In the genomic region with DNA sequence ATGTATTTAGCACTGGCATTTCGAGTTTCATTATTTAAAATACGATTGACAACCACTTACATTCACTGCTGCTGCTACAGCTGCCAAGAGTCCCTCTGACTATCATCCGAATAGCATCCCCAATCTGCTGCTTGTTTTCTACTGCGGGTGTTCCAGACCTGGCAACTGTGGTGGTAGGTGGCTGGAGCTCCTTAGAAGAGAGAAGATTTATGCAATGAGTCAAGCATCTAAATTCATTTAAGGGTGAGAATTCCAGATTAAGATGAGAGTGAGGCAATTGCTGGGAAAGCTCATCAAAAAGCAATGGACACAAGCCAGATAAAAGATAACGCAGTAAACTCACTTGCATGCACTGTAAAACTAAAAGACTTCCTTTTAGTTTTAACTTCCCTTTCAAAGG, we compare ENCODE assay signal across 17 cellular contexts. TPM values are rescaled to one million over a fixed set of nuclear protein-coding genes. Genes with fewer than 3 reads are reported as not detected.
A peak's percentile ranks its signal among the peaks of the same experiment; 100 is the strongest.
DNase-seq lines count a peak whose midpoint lies in the region; ATAC-seq, FAIRE-seq and TF ChIP-seq lines count a peak whose summit lies in the region.
"Had no signal": no experiment of that assay in that cellular context is flagged by ENCODE, and none has a peak within 500 bp of the region (broad histone marks: within the 10 kb centered on the region; RNA-seq: fewer than 3 reads in every experiment).

No MANE protein-coding gene starts in this region.

- H3K27me3 Mint-ChIP-seq in activated T-cell treated with anti-CD3 and anti-CD28 coated beads, Interleukin-2, amount 50 U/mL, for 24 hours: peaks cover 18% of the 10 kb centered on the region

- no peaks in the 10 kb centered on the region for H3K9me3 Mint-ChIP-seq in activated T-cell treated with anti-CD3 and anti-CD28 coated beads, Interleukin-2, amount 50 U/mL, for 24 hours
- H3K9me3 Mint-ChIP-seq: nephron progenitor cell had no signal

- peaks cover 7% of the 10 kb centered on the region for H3K36me3 Mint-ChIP-seq in activated T-cell treated with anti-CD3 and anti-CD28 coated beads, Interleukin-2, amount 50 U/mL, for 24 hours (ENCODE audit: low read depth)

- POLR2A ChIA-PET in endothelial cell of umbilical vein (lab: Charles Lee): interaction anchor here (1.2 to 2.5 kb wide), 2 partner anchors 614 to 677 kb away, joined by 4 to 12 read pairs; no protein-coding TSS in a partner anchor

- no peaks in the 10 kb centered on the region for H3K27me3 ChIP-seq in heart left ventricle
- H3K27me3 ChIP-seq in endothelial cell of umbilical vein (ENCODE audit: control insufficient read depth in 2 of 2, insufficient read depth in 2 of 2, low read length in 2 of 2): no peaks in the 10 kb centered on the region

- H3K4me1 Mint-ChIP-seq in activated T-cell treated with anti-CD3 and anti-CD28 coated beads, Interleukin-2, amount 50 U/mL, for 24 hours (ENCODE audit: low read depth): peaks cover 12% of the 10 kb centered on the region

- H3K9me3 ChIP-seq in heart left ventricle (no peaks in the 10 kb centered on the region), endothelial cell of umbilical vein (replicated peaks; ENCODE audit: control insufficient read depth, insufficient read depth, low read length) (no peaks in the 10 kb centered on the region)
- H3K9me3 ChIP-seq: HAP-1 had no signal

- no peak overlapping the region for H3K4me3 Mint-ChIP-seq in activated T-cell treated with anti-CD3 and anti-CD28 coated beads, Interleukin-2, amount 50 U/mL, for 24 hours

- H4K20me1 ChIP-seq in endothelial cell of umbilical vein (replicated peaks; ENCODE audit: control insufficient read depth, extremely low read depth, insufficient read depth, low read length): peaks cover 14% of the 10 kb centered on the region

- H3K27ac ChIP-seq in heart left ventricle (peak overlapping the region in 9 of 12 donors; percentile 33 to 99 (median 96)), endothelial cell of umbilical vein (ENCODE audit: insufficient read depth, low read depth, low read length) (no peak overlapping the region), urinary bladder (ENCODE audit: low read depth) (no peak overlapping the region)
- H3K27ac ChIP-seq: KMS-11 had no signal

- peak overlapping the region; percentile 98 for H3K9ac ChIP-seq in endothelial cell of umbilical vein (replicated peaks; ENCODE audit: extremely low read depth, insufficient read depth, low read length)
- H3K9ac ChIP-seq: KMS-11 had no signal

- H3K27ac Mint-ChIP-seq in activated T-cell treated with anti-CD3 and anti-CD28 coated beads, Interleukin-2, amount 50 U/mL, for 24 hours: no peak overlapping the region
- H3K27ac Mint-ChIP-seq: nephron progenitor cell had no signal

- 15 to 27% (median 18%) methylated on average over 5 of the region's 5 CpGs for WGBS in heart left ventricle, 4 donors
- 73% methylated on average over 5 of the region's 5 CpGs for WGBS in urinary bladder

- H3K4me3 ChIP-seq in heart left ventricle (peak overlapping the region in 11 of 12 donors; percentile 70 to 97 (median 86)), endothelial cell of umbilical vein (replicated peaks in 1 of 3; ENCODE audit: insufficient read depth in 1 of 3, low read depth in 1 of 3, low read length in 3 of 3) (peak overlapping the region in 2 of 3 experiments; percentile 92 to 94), urinary bladder (ENCODE audit: low read depth, low read length) (peak overlapping the region; percentile 29)
- H3K4me3 ChIP-seq: HAP-1 had no signal

- ATAC-seq in heart left ventricle (no peak), left ventricle myocardium superior (no peak), HG03135 (IDR thresholded peaks at IDR 0.05; ENCODE audit: unreplicated experiment) (no peak)

- peak in 2 of 5 donors; percentile 27 to 41 for DNase-seq in heart left ventricle
- DNase-seq in left ventricle myocardium superior: no peak
- peak; percentile 23 for DNase-seq in endothelial cell of umbilical vein (ENCODE audit: low read depth, low spot score)
- peak; percentile 39 for DNase-seq in myocyte (ENCODE audit: low read depth)
- DNase-seq in NCI-H2107 treated with DMSO at 0.1 percent for 48 hours (lab: John Stamatoyannopoulos, UW; ENCODE audit: unreplicated experiment): no peak
- DNase-seq in activated T-cell treated with anti-CD3 and anti-CD28 coated beads, Interleukin-2, amount 50 U/mL, for 24 hours: no peak
- DNase-seq: activated CD8-positive, alpha-beta memory T cell treated with anti-CD3 and anti-CD28 coated beads, Interleukin-2, amount 50 U/mL, for 4 hours; DMS79; nephron progenitor cell had no signal

- CTCF ChIA-PET in endothelial cell of umbilical vein (lab: Charles Lee): interaction anchor here (1.2 to 2.8 kb wide), 5 partner anchors 197 to 957 kb away, joined by 3 to 31 read pairs (median 6); no protein-coding TSS in a partner anchor

- no peak for TF ChIP-seq CTCF in heart left ventricle (IDR thresholded peaks at IDR 0.05)
- TF ChIP-seq CTCF in endothelial cell of umbilical vein (IDR thresholded peaks at IDR 0.05; ENCODE audit: extremely low read depth in 1 of 2, insufficient read depth in 1 of 2, low read depth in 1 of 2, low read length in 2 of 2): no peak

- H2AFZ ChIP-seq in endothelial cell of umbilical vein (ENCODE audit: low read depth, low read length): no peak overlapping the region

- dilution Hi-C loops in endothelial cell of umbilical vein (cut with MboI; ENCODE audit: extremely low pct_ligation_motif_present, low sequenced_read_pairs): loop anchor here (25.0 kb wide), 2 partner anchors 669 to 969 kb away; a partner anchor contains a TSS

- no peak for TF ChIP-seq POLR2A in heart left ventricle (IDR thresholded peaks at IDR 0.05)
- TF ChIP-seq POLR2A in endothelial cell of umbilical vein (IDR thresholded peaks at IDR 0.05; ENCODE audit: low read depth, low read length): no peak

- H3K9me1 ChIP-seq in endothelial cell of umbilical vein (replicated peaks; ENCODE audit: control insufficient read depth, extremely low read depth, insufficient read depth, low read length): no peaks in the 10 kb centered on the region

- no TSS peak for BruUV-seq in endothelial cell of umbilical vein (replicated peaks; lab: Mats Ljungman, UMichigan)

- H3K36me3 ChIP-seq in heart left ventricle: peaks cover 0 to 75% (median 51%) of the 10 kb centered on the region in 9 donors
- peaks cover 29 to 47% of the 10 kb centered on the region in 2 experiments for H3K36me3 ChIP-seq in endothelial cell of umbilical vein (ENCODE audit: control insufficient read depth in 2 of 2, extremely low read depth in 1 of 2, insufficient read depth in 2 of 2, low read length in 2 of 2)
- peaks cover 5% of the 10 kb centered on the region for H3K36me3 ChIP-seq in urinary bladder (ENCODE audit: insufficient read depth)

- H3K4me2 ChIP-seq in endothelial cell of umbilical vein (ENCODE audit: insufficient read depth, low read length): peak overlapping the region; percentile 95
- H3K4me2 ChIP-seq: KMS-11 had no signal

- no peak for FAIRE-seq in endothelial cell of umbilical vein (lab: Jason Lieb, UNC)
- FAIRE-seq: A204.1, endometrium, GM12892, TTC549 had no signal

- H3K4me1 ChIP-seq in heart left ventricle: peaks cover 0 to 41% (median 20%) of the 10 kb centered on the region in 12 donors
- peaks cover 33% of the 10 kb centered on the region for H3K4me1 ChIP-seq in endothelial cell of umbilical vein (ENCODE audit: control insufficient read depth, extremely low read depth, insufficient read depth, low read length)
- no peaks in the 10 kb centered on the region for H3K4me1 ChIP-seq in urinary bladder (ENCODE audit: insufficient read depth)

- peaks cover 56% of the 10 kb centered on the region for H3K79me2 ChIP-seq in endothelial cell of umbilical vein (ENCODE audit: control insufficient read depth, insufficient read depth, low read length)

- intact Hi-C loops in heart left ventricle (cut with DNase I): loop anchor here in 9 of 10 donors (2.0 to 10.0 kb wide), 19 partner anchors 91 to 754 kb away; no protein-coding TSS in a partner anchor
- intact Hi-C loops in left ventricle myocardium superior (cut with micrococcal nuclease): loop anchor here (10.0 kb wide), 1 partner anchor 91 kb away; no protein-coding TSS in a partner anchor
- intact Hi-C loops in endothelial cell of umbilical vein (cut with micrococcal nuclease): loop anchor here (5.0 kb wide), 1 partner anchor 139 kb away; no protein-coding TSS in a partner anchor

TF ChIP-seq in endothelial cell of umbilical vein, 7 proteins besides CTCF, POLR2A, EP300 and RAD21:
- no peak for TF ChIP-seq FOS (IDR thresholded peaks at IDR 0.05; ENCODE audit: borderline replicate concordance, insufficient read depth, low read length)
- no peak for TF ChIP-seq POLR2AphosphoS5 (IDR thresholded peaks at IDR 0.05; ENCODE audit: insufficient read depth, low read depth, low read length)
TF ChIP-seq in endothelial cell of umbilical vein: peak in this region for 0.

RNA-seq across cellular contexts. Expression of a gene that starts 3.9 kb away (rescaled TPM):
- 100 to 1,000 TPM in 7 of 9 donors, 10 to 100 TPM in 2; 78.3 to 169 (median 106) TPM for total RNA-seq in heart left ventricle
- 10 to 100 TPM; 18.4 to 26.0 TPM for polyA plus RNA-seq in heart left ventricle
- 72.3 TPM for total RNA-seq in left ventricle myocardium superior
- total RNA-seq in endothelial cell of umbilical vein: 186 and 250 TPM in 2 replicates
- polyA plus RNA-seq in endothelial cell of umbilical vein: 187 and 199 TPM in 2 replicates
- 140 and 149 TPM in 2 replicates for polyA plus RNA-seq in endothelial cell of umbilical vein (2011; cell fraction: cytosol; rRNA removed)
- 844 and 892 TPM in 2 replicates for polyA plus RNA-seq in endothelial cell of umbilical vein (2011; cell fraction: nucleus; rRNA removed)
- 403 and 476 TPM in 2 replicates for polyA plus RNA-seq in endothelial cell of umbilical vein (2012)
- polyA minus RNA-seq in endothelial cell of umbilical vein: 412 and 539 TPM in 2 replicates
- polyA minus RNA-seq in endothelial cell of umbilical vein (2011; cell fraction: cytosol; rRNA and poly(A)+ RNA removed): 70.1 TPM
- polyA minus RNA-seq in endothelial cell of umbilical vein (2011; cell fraction: nucleus; rRNA and poly(A)+ RNA removed): 1,729 and 1,944 TPM in 2 replicates
- 171 and 198 TPM in 2 replicates for total RNA-seq in myocyte
- 109 TPM for polyA plus RNA-seq in myocyte (2012)
- total RNA-seq in urinary bladder: 212 TPM
- polyA plus RNA-seq in urinary bladder: 27.6 TPM

RNA-seq across cellular contexts. Expression of a gene that starts 35.3 kb away (rescaled TPM):
- total RNA-seq in heart left ventricle (1 to 10 TPM in 1 of 9 donors, under 1 TPM in 5, not detected in 3; 0.09 to 1.4 (median 0.65) TPM), left ventricle myocardium superior (1.4 TPM), endothelial cell of umbilical vein (not detected in 2 replicates), myocyte (not detected in 2 replicates), urinary bladder (3.0 TPM)
- polyA plus RNA-seq in heart left ventricle (under 1 TPM; 0.22 to 0.23 TPM), endothelial cell of umbilical vein (not detected in 2 replicates), urinary bladder (0.79 TPM)
- polyA plus RNA-seq in endothelial cell of umbilical vein (2011; cell fraction: cytosol; rRNA removed): not detected in 2 replicates
- polyA plus RNA-seq in endothelial cell of umbilical vein (2011; cell fraction: nucleus; rRNA removed): not detected in 2 replicates
- polyA plus RNA-seq in endothelial cell of umbilical vein (2012): not detected in 2 replicates
- polyA minus RNA-seq in endothelial cell of umbilical vein: not detected in 2 replicates
- polyA minus RNA-seq in endothelial cell of umbilical vein (2011; cell fraction: cytosol; rRNA and poly(A)+ RNA removed): not detected
- not detected in 2 replicates for polyA minus RNA-seq in endothelial cell of umbilical vein (2011; cell fraction: nucleus; rRNA and poly(A)+ RNA removed)
- polyA plus RNA-seq in myocyte (2012): not detected

Comparison
In these comparisons a context has a peak if more than half of its experiments do, and no peak if none do; other contexts are left out.
1. DNase-seq: peak in endothelial cell of umbilical vein (single experiment) and myocyte (single experiment); none in left ventricle myocardium superior (single experiment), NCI-H2107 treated with DMSO at 0.1 percent for 48 hours (single experiment) and activated T-cell treated with anti-CD3 and anti-CD28 coated beads, Interleukin-2, amount 50 U/mL, for 24 hours (single experiment).
2. H3K27ac ChIP-seq: peak in heart left ventricle (9 of 12); none in endothelial cell of umbilical vein (single experiment) and urinary bladder (single experiment).
3. H3K4me3 ChIP-seq: peak in every context shown above with its lines; median percentile 93 in endothelial cell of umbilical vein; 86 in heart left ventricle; 29 in urinary bladder.